ENCODE assay signal across 7 cellular contexts in the genomic region with DNA sequence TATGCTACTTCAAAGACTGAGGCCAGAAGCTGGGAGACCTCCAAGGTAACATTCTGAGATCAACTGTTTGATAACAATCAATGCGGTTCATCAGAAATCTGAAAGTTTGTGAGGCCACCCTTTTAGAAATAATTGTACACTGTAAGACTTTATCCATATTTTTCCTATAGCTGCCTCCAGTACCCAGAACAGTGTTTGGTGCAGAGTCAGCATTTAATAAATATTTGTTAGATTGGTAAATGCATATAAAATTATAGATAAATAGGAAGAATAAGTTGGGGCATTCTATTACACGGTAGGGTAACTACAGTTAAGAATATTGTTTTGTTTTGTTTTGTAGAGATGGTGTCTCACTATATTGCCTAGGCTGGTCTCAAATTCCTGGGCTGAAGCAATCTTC.
"Had no signal": no experiment of that assay in that cellular context is flagged by ENCODE, and none has a peak within 500 bp of the region (broad histone marks: within the 10 kb centered on the region; RNA-seq: fewer than 3 reads in every experiment).

No MANE protein-coding gene starts in this region.

- FAIRE-seq: HTR-8/SVneo had no signal

- DNase-seq: Karpas-422, Kasumi-1, KBM-7, KG1 had no signal

- H3K27ac ChIP-seq: HL-60, KMS-11 had no signal

- H3K4me2 ChIP-seq: KMS-11 had no signal

- H3K9ac ChIP-seq: KMS-11 had no signal
